In the genomic region with DNA sequence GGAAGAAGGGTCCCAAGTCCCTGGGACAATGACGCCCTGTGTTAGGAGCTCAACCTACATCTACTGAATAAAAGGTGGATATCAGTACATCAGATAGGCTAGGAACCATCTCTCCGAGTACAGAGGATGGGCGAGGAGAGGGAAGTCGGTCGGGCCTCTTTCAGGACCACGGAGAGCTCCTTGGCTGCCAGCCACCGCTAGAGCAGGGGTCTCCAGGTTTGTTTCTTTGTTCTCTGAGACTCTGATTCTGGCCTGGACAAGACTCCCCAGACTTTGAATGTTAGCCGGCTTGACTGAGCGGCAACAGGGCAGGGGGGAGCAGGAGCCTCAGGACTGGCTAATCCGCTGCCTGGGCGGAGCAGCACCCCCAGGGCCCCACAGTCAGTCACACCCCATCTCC, we compare ENCODE assay signal across 3 cellular contexts.
TF ChIP-seq lines count a peak whose summit lies in the region.

No MANE protein-coding gene starts in this region.

TF ChIP-seq in SK-N-SH, 30 proteins besides CTCF, POLR2A, EP300 and RAD21:
- TF ChIP-seq, protein P1, sequence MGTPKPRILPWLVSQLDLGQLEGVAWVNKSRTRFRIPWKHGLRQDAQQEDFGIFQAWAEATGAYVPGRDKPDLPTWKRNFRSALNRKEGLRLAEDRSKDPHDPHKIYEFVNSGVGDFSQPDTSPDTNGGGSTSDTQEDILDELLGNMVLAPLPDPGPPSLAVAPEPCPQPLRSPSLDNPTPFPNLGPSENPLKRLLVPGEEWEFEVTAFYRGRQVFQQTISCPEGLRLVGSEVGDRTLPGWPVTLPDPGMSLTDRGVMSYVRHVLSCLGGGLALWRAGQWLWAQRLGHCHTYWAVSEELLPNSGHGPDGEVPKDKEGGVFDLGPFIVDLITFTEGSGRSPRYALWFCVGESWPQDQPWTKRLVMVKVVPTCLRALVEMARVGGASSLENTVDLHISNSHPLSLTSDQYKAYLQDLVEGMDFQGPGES (IDR thresholded peaks at IDR 0.05; ENCODE audit: low read depth, low read length), result no peak
- TF ChIP-seq FOXM1 (IDR thresholded peaks at IDR 0.05; ENCODE audit: low read depth) (no peak), ELF1 (IDR thresholded peaks at IDR 0.05) (no peak), TCF12 (IDR thresholded peaks at IDR 0.05) (no peak)
- TF ChIP-seq, protein P2, sequence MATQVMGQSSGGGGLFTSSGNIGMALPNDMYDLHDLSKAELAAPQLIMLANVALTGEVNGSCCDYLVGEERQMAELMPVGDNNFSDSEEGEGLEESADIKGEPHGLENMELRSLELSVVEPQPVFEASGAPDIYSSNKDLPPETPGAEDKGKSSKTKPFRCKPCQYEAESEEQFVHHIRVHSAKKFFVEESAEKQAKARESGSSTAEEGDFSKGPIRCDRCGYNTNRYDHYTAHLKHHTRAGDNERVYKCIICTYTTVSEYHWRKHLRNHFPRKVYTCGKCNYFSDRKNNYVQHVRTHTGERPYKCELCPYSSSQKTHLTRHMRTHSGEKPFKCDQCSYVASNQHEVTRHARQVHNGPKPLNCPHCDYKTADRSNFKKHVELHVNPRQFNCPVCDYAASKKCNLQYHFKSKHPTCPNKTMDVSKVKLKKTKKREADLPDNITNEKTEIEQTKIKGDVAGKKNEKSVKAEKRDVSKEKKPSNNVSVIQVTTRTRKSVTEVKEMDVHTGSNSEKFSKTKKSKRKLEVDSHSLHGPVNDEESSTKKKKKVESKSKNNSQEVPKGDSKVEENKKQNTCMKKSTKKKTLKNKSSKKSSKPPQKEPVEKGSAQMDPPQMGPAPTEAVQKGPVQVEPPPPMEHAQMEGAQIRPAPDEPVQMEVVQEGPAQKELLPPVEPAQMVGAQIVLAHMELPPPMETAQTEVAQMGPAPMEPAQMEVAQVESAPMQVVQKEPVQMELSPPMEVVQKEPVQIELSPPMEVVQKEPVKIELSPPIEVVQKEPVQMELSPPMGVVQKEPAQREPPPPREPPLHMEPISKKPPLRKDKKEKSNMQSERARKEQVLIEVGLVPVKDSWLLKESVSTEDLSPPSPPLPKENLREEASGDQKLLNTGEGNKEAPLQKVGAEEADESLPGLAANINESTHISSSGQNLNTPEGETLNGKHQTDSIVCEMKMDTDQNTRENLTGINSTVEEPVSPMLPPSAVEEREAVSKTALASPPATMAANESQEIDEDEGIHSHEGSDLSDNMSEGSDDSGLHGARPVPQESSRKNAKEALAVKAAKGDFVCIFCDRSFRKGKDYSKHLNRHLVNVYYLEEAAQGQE (IDR thresholded peaks at IDR 0.05; ENCODE audit: low read depth, low read length), result peak; percentile 93

TF ChIP-seq in SK-N-SH treated with all-trans-retinoic acid at 6 μM for 48 hours, 23 proteins besides CTCF, POLR2A, EP300 and RAD21 (continued from another document):
- TF ChIP-seq, protein P3, sequence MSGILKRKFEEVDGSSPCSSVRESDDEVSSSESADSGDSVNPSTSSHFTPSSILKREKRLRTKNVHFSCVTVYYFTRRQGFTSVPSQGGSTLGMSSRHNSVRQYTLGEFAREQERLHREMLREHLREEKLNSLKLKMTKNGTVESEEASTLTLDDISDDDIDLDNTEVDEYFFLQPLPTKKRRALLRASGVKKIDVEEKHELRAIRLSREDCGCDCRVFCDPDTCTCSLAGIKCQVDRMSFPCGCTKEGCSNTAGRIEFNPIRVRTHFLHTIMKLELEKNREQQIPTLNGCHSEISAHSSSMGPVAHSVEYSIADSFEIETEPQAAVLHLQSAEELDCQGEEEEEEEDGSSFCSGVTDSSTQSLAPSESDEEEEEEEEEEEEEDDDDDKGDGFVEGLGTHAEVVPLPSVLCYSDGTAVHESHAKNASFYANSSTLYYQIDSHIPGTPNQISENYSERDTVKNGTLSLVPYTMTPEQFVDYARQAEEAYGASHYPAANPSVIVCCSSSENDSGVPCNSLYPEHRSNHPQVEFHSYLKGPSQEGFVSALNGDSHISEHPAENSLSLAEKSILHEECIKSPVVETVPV (CRISPR knock-in tag; IDR thresholded peaks at IDR 0.05), result no peak
- TF ChIP-seq ISL1 (CRISPR knock-in tag; IDR thresholded peaks at IDR 0.05), result no peak
- TF ChIP-seq OSR1 (CRISPR knock-in tag; IDR thresholded peaks at IDR 0.05), result no peak
- no peak for TF ChIP-seq TOX (CRISPR knock-in tag; IDR thresholded peaks at IDR 0.05; ENCODE audit: borderline replicate concordance)
- TF ChIP-seq, protein P4, sequence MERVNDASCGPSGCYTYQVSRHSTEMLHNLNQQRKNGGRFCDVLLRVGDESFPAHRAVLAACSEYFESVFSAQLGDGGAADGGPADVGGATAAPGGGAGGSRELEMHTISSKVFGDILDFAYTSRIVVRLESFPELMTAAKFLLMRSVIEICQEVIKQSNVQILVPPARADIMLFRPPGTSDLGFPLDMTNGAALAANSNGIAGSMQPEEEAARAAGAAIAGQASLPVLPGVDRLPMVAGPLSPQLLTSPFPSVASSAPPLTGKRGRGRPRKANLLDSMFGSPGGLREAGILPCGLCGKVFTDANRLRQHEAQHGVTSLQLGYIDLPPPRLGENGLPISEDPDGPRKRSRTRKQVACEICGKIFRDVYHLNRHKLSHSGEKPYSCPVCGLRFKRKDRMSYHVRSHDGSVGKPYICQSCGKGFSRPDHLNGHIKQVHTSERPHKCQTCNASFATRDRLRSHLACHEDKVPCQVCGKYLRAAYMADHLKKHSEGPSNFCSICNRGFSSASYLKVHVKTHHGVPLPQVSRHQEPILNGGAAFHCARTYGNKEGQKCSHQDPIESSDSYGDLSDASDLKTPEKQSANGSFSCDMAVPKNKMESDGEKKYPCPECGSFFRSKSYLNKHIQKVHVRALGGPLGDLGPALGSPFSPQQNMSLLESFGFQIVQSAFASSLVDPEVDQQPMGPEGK (CRISPR knock-in tag; IDR thresholded peaks at IDR 0.05; ENCODE audit: borderline replicate concordance), result no peak
- TF ChIP-seq SNAI2 (CRISPR knock-in tag; IDR thresholded peaks at IDR 0.05), result no peak
- TF ChIP-seq, protein P5, sequence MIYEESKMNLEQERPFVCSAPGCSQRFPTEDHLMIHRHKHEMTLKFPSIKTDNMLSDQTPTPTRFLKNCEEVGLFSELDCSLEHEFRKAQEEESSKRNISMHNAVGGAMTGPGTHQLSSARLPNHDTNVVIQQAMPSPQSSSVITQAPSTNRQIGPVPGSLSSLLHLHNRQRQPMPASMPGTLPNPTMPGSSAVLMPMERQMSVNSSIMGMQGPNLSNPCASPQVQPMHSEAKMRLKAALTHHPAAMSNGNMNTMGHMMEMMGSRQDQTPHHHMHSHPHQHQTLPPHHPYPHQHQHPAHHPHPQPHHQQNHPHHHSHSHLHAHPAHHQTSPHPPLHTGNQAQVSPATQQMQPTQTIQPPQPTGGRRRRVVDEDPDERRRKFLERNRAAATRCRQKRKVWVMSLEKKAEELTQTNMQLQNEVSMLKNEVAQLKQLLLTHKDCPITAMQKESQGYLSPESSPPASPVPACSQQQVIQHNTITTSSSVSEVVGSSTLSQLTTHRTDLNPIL (CRISPR knock-in tag; IDR thresholded peaks at IDR 0.05; ENCODE audit: low read depth), result no peak
- no peak for TF ChIP-seq ARNTL (CRISPR knock-in tag; IDR thresholded peaks at IDR 0.05; ENCODE audit: borderline replicate concordance, low read depth)
- no peak for TF ChIP-seq CSDC2 (CRISPR knock-in tag; IDR thresholded peaks at IDR 0.05)
- TF ChIP-seq, protein P6, sequence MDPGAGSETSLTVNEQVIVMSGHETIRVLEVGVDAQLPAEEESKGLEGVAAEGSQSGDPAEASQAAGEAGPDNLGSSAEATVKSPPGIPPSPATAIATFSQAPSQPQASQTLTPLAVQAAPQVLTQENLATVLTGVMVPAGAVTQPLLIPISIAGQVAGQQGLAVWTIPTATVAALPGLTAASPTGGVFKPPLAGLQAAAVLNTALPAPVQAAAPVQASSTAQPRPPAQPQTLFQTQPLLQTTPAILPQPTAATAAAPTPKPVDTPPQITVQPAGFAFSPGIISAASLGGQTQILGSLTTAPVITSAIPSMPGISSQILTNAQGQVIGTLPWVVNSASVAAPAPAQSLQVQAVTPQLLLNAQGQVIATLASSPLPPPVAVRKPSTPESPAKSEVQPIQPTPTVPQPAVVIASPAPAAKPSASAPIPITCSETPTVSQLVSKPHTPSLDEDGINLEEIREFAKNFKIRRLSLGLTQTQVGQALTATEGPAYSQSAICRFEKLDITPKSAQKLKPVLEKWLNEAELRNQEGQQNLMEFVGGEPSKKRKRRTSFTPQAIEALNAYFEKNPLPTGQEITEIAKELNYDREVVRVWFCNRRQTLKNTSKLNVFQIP (CRISPR knock-in tag; IDR thresholded peaks at IDR 0.05; ENCODE audit: borderline replicate concordance, low read depth), result no peak
- no peak for TF ChIP-seq ESRRG (CRISPR knock-in tag; IDR thresholded peaks at IDR 0.05)

TF ChIP-seq in K562, 482 proteins besides CTCF, POLR2A, EP300 and RAD21 (continued from another document):
- TF ChIP-seq, protein P2 (CRISPR knock-in tag; IDR thresholded peaks at IDR 0.05; ENCODE audit: low read depth), result peak; percentile 92
